In genomic region chr9:136951541-136952353, GRCh38 we compare ENCODE assay signal across 20 cellular contexts. TPM values are rescaled to one million over a fixed set of nuclear protein-coding genes. Genes with fewer than 3 reads are reported as not detected.
DNase-seq lines count a peak whose midpoint lies in the region; ATAC-seq and TF ChIP-seq lines count a peak whose summit lies in the region.
"Had no signal": no experiment of that assay in that cellular context is flagged by ENCODE, and none has a peak within 500 bp of the region (broad histone marks: within the 10 kb centered on the region; RNA-seq: fewer than 3 reads in every experiment).

Gene LCN12 (plus strand): TSS chr9:136952273. CDS start chr9:136952328, 55 bp downstream.

- no peak within 1 kb of the TSS for H2BK5ac ChIP-seq in mesendoderm (ENCODE audit: low read length)

- no peak within 1 kb of the TSS for H4K8ac ChIP-seq in mesendoderm (ENCODE audit: low read depth, low read length)

- no peaks in the 10 kb centered on the region for H3K9me3 ChIP-seq in CD4-positive, alpha-beta T cell (ENCODE audit: control insufficient read depth, low read length)
- H3K9me3 ChIP-seq in right atrium auricular region (no peaks in the 10 kb centered on the region), ovary (no peaks in the 10 kb centered on the region), esophagus squamous epithelium (no peaks in the 10 kb centered on the region), Karpas-422 (ENCODE audit: low read length) (no peaks in the 10 kb centered on the region)
- H3K9me3 ChIP-seq: SJSA1 had no signal

- no peak within 1 kb of the TSS for H2AK5ac ChIP-seq in mesendoderm (ENCODE audit: low read length)

- peak in 1 of 10 experiments; percentile 5 for DNase-seq in CD4-positive, alpha-beta T cell
- DNase-seq in right atrium auricular region (ENCODE audit: low spot score) = no peak
- DNase-seq in ovary = peak in 2 of 5 donors; percentile 52 to 56
- DNase-seq in esophagus squamous epithelium (lab: John Stamatoyannopoulos, UW) = no peak
- no peak for DNase-seq in mesendoderm
- no peak for DNase-seq in Karpas-422
- DNase-seq: activated CD4-positive, alpha-beta T cell treated with anti-CD3 and anti-CD28 coated beads for 48 hours; activated T-cell treated with anti-CD3 and anti-CD28 coated beads for 4 hours; endodermal cell; mammary epithelial cell; NCI-H1436; NCI-H345; T-helper 9 cell had no signal

- no peak within 1 kb of the TSS for H3K27ac ChIP-seq in CD4-positive, alpha-beta T cell (ENCODE audit: low read depth, low read length)
- H3K27ac ChIP-seq in right atrium auricular region = peak within 1 kb of the TSS; percentile 85 to 98
- peak within 1 kb of the TSS in 1 of 2 donors; percentile 77 for H3K27ac ChIP-seq in ovary
- no peak within 1 kb of the TSS for H3K27ac ChIP-seq in esophagus squamous epithelium
- no peak within 1 kb of the TSS for H3K27ac ChIP-seq in mesendoderm (ENCODE audit: low read depth, low read length)
- no peak within 1 kb of the TSS for H3K27ac ChIP-seq in Karpas-422 (ENCODE audit: low read length)
- H3K27ac ChIP-seq: KMS-11, SJSA1 had no signal

- intact Hi-C loops in CD4-positive, alpha-beta T cell (cut with DNase I, micrococcal nuclease) = loop anchor here in 1 of 2 experiments (2.0 to 10.0 kb wide), 3 partner anchors 41 to 827 kb away; partner anchors contain the start of genes ABCA2 and PAXX
- intact Hi-C loops in ovary (cut with DNase I) (loop anchor here in 1 of 4 donors (5.0 kb wide), 1 partner anchor 81 kb away; the partner anchor contains the start of gene FUT7), esophagus squamous epithelium (cut with DNase I) (no loop called here)

- no peaks in the 10 kb centered on the region for H4K20me1 ChIP-seq in Karpas-422 (ENCODE audit: insufficient read depth, low read depth, low read length)

- H3K27ac Mint-ChIP-seq in CD4-positive, alpha-beta T cell = peak within 1 kb of the TSS; percentile 86
- no peak within 1 kb of the TSS for H3K27ac Mint-ChIP-seq in activated T-helper 17 cell treated with anti-CD3 and anti-CD28 coated beads, Interleukin-2, amount 50 U/mL, for 72 hours

- H3K4me1 ChIP-seq in right atrium auricular region = peaks cover 0 to 60% of the 10 kb centered on the region in 2 donors
- peaks cover 7% of the 10 kb centered on the region for H3K4me1 ChIP-seq in ovary (ENCODE audit: insufficient read depth)
- H3K4me1 ChIP-seq in esophagus squamous epithelium = peaks cover 17 to 41% (median 23%) of the 10 kb centered on the region in 3 donors
- no peaks in the 10 kb centered on the region for H3K4me1 ChIP-seq in mesendoderm (ENCODE audit: control insufficient read depth, low read depth, low read length)
- H3K4me1 ChIP-seq in Karpas-422 (ENCODE audit: low read length) = peaks cover 17% of the 10 kb centered on the region

- no peaks in the 10 kb centered on the region for H3K79me1 ChIP-seq in mesendoderm (ENCODE audit: low read length)

- H3K9me3 Mint-ChIP-seq in CD4-positive, alpha-beta T cell = peaks cover 2% of the 10 kb centered on the region
- peaks cover 7% of the 10 kb centered on the region for H3K9me3 Mint-ChIP-seq in activated T-helper 17 cell treated with anti-CD3 and anti-CD28 coated beads, Interleukin-2, amount 50 U/mL, for 72 hours
- H3K9me3 Mint-ChIP-seq: endodermal cell had no signal

- no peak within 1 kb of the TSS for H2AFZ ChIP-seq in Karpas-422 (ENCODE audit: low read length)

- H3K79me2 ChIP-seq in mesendoderm (ENCODE audit: control insufficient read depth, insufficient read depth, low read length) = no peaks in the 10 kb centered on the region
- H3K79me2 ChIP-seq in Karpas-422 (ENCODE audit: low read length) = no peaks in the 10 kb centered on the region

- H3K36me3 Mint-ChIP-seq in CD4-positive, alpha-beta T cell (ENCODE audit: low read depth) = no peaks in the 10 kb centered on the region
- no peaks in the 10 kb centered on the region for H3K36me3 Mint-ChIP-seq in activated T-helper 17 cell treated with anti-CD3 and anti-CD28 coated beads, Interleukin-2, amount 50 U/mL, for 72 hours (ENCODE audit: low read depth)
- H3K36me3 Mint-ChIP-seq: activated naive CD4-positive, alpha-beta T cell treated with anti-CD3 and anti-CD28 coated beads, Interleukin-2, amount 50 U/mL, for 72 hours had no signal

- no peak within 1 kb of the TSS for H3K18ac ChIP-seq in mesendoderm (ENCODE audit: low read length)

- no peak for TF ChIP-seq CTCF in CD4-positive, alpha-beta T cell (IDR thresholded peaks at IDR 0.05)
- no peak for TF ChIP-seq CTCF in right atrium auricular region (IDR thresholded peaks at IDR 0.05)
- no peak for TF ChIP-seq CTCF in ovary (IDR thresholded peaks at IDR 0.05)
- no peak for TF ChIP-seq CTCF in esophagus squamous epithelium (IDR thresholded peaks at IDR 0.05)

- TF ChIP-seq POLR2A in ovary (IDR thresholded peaks at IDR 0.05) (no peak), esophagus squamous epithelium (IDR thresholded peaks at IDR 0.05) (no peak)

- H3K36me3 ChIP-seq in right atrium auricular region = no peaks in the 10 kb centered on the region
- H3K36me3 ChIP-seq in ovary = no peaks in the 10 kb centered on the region
- no peaks in the 10 kb centered on the region for H3K36me3 ChIP-seq in esophagus squamous epithelium
- no peaks in the 10 kb centered on the region for H3K36me3 ChIP-seq in mesendoderm (ENCODE audit: control insufficient read depth, insufficient read depth, low read length)
- H3K36me3 ChIP-seq in Karpas-422 (ENCODE audit: insufficient read depth, low read length) = no peaks in the 10 kb centered on the region
- H3K36me3 ChIP-seq: SJSA1 had no signal

- CTCF ChIA-PET in CD4-positive, alpha-beta T cell (lab: Charles Lee) = no interaction called here

- POLR2A ChIA-PET in CD4-positive, alpha-beta T cell (lab: Charles Lee) = interaction anchor here (1.0 to 2.3 kb wide), 3 partner anchors 8 to 84 kb away, joined by 3 to 9 read pairs (median 4); partner anchors contain the start of gene PAXX

- no peak for TF ChIP-seq EP300 in ovary (IDR thresholded peaks at IDR 0.05)

- no peak for ATAC-seq in CD4-positive, alpha-beta T cell (ENCODE audit: poor library complexity)
- ATAC-seq in activated T-helper 17 cell treated with anti-CD3 and anti-CD28 coated beads, Interleukin-2, amount 50 U/mL, for 72 hours (replicated peaks) = no peak
- no peak for ATAC-seq in GM18858 (IDR thresholded peaks at IDR 0.05; ENCODE audit: unreplicated experiment)
- ATAC-seq: activated naive CD4-positive, alpha-beta T cell treated with anti-CD3 and anti-CD28 coated beads, Interleukin-2, amount 50 U/mL, for 72 hours had no signal

- H3K4me3 ChIP-seq in right atrium auricular region (peak within 1 kb of the TSS in 1 of 2 donors; percentile 2), ovary (no peak within 1 kb of the TSS), esophagus squamous epithelium (no peak within 1 kb of the TSS), mesendoderm (ENCODE audit: low read length) (no peak within 1 kb of the TSS), Karpas-422 (ENCODE audit: low read length) (no peak within 1 kb of the TSS)
- H3K4me3 ChIP-seq: SJSA1 had no signal

- peaks cover 5% of the 10 kb centered on the region for H3K4me1 Mint-ChIP-seq in CD4-positive, alpha-beta T cell (ENCODE audit: low read depth)
- H3K4me1 Mint-ChIP-seq in activated T-helper 17 cell treated with anti-CD3 and anti-CD28 coated beads, Interleukin-2, amount 50 U/mL, for 72 hours = peaks cover 7% of the 10 kb centered on the region

- no peak within 1 kb of the TSS for H2BK15ac ChIP-seq in mesendoderm (replicated peaks; ENCODE audit: low read depth)

- no peaks in the 10 kb centered on the region for H3K27me3 Mint-ChIP-seq in CD4-positive, alpha-beta T cell
- H3K27me3 Mint-ChIP-seq in activated T-helper 17 cell treated with anti-CD3 and anti-CD28 coated beads, Interleukin-2, amount 50 U/mL, for 72 hours = no peaks in the 10 kb centered on the region
- H3K27me3 Mint-ChIP-seq: stimulated activated naive CD8-positive, alpha-beta T cell treated with anti-CD3 and anti-CD28 coated beads, Interleukin-15, Interleukin-2, amounts not matched to agents 100 ng/mL and 50 ng/mL, for 24 hours had no signal

- WGBS in ovary, 3 donors = 35 to 55% (median 47%) methylated on average over 13 to 14 of the region's 14 CpGs
- WGBS in esophagus squamous epithelium, 2 donors = 40 to 90% methylated on average over 1 to 3 of the region's 14 CpGs
- no CpG with 5 or more reads among the region's 14 CpGs for WGBS in mesendoderm (ENCODE audit: extremely low coverage, insufficient coverage, low lambda C conversion rate)

- H3K23ac ChIP-seq in mesendoderm (ENCODE audit: low read length) = no peak within 1 kb of the TSS

- H3K4ac ChIP-seq in mesendoderm (ENCODE audit: low read depth, low read length) = no peak within 1 kb of the TSS

- H3K9ac ChIP-seq in mesendoderm (ENCODE audit: low read length) = no peak within 1 kb of the TSS
- H3K9ac ChIP-seq in Karpas-422 (ENCODE audit: low read length) = no peak within 1 kb of the TSS
- H3K9ac ChIP-seq: KMS-11 had no signal

- H3K56ac ChIP-seq in mesendoderm (ENCODE audit: low read length) = no peak within 1 kb of the TSS

- no peaks in the 10 kb centered on the region for H3K9me2 ChIP-seq in Karpas-422 (replicated peaks; ENCODE audit: insufficient read depth, low read length)

- no peak within 1 kb of the TSS for H4K5ac ChIP-seq in mesendoderm (ENCODE audit: low read length)

- no peak within 1 kb of the TSS for H3K4me3 Mint-ChIP-seq in CD4-positive, alpha-beta T cell
- peak within 1 kb of the TSS; percentile 73 for H3K4me3 Mint-ChIP-seq in activated T-helper 17 cell treated with anti-CD3 and anti-CD28 coated beads, Interleukin-2, amount 50 U/mL, for 72 hours

- H2BK120ac ChIP-seq in mesendoderm (ENCODE audit: low read depth, low read length) = no peak within 1 kb of the TSS

- H3K4me2 ChIP-seq in mesendoderm (ENCODE audit: low read length) = no peak within 1 kb of the TSS
- H3K4me2 ChIP-seq in Karpas-422 (ENCODE audit: low read depth, low read length, poor library complexity, severe bottlenecking) = no peak within 1 kb of the TSS

- H3K27me3 ChIP-seq in CD4-positive, alpha-beta T cell (ENCODE audit: control insufficient read depth, insufficient read depth, low read length) = no peaks in the 10 kb centered on the region
- H3K27me3 ChIP-seq in right atrium auricular region (no peaks in the 10 kb centered on the region), ovary (no peaks in the 10 kb centered on the region), esophagus squamous epithelium (no peaks in the 10 kb centered on the region), mesendoderm (ENCODE audit: insufficient read depth, low read length, poor library complexity) (no peaks in the 10 kb centered on the region), Karpas-422 (ENCODE audit: low read length) (no peaks in the 10 kb centered on the region)
- H3K27me3 ChIP-seq: SJSA1 had no signal

RNA-seq across cellular contexts. Expression of gene LCN12, which starts in this region (rescaled TPM):
- total RNA-seq in CD4-positive, alpha-beta T cell = 1 to 10 TPM; 1.3 to 1.5 TPM
- 1 to 10 TPM in 1 of 2 donors, under 1 TPM in 1; 0.54 to 2.4 TPM for total RNA-seq in activated T-helper 17 cell treated with anti-CD3 and anti-CD28 coated beads, Interleukin-2, amount 50 U/mL, for 72 hours
- 10 to 100 TPM; 10.8 to 11.3 TPM for total RNA-seq in right atrium auricular region
- 10 to 100 TPM in 5 of 7 donors, 1 to 10 TPM in 2; 1.3 to 40.9 (median 19.2) TPM for total RNA-seq in ovary
- 1 to 10 TPM; 1.1 to 6.1 TPM for polyA plus RNA-seq in ovary
- not detected for total RNA-seq in esophagus squamous epithelium
- polyA plus RNA-seq in mesendoderm (2013, experiment 1 of 2) = 0.13 TPM
- polyA plus RNA-seq in mesendoderm (2013, experiment 2 of 2) = 0.10 TPM
- total RNA-seq in Karpas-422 (2014; rRNA removed; shearing (Covaris generic); ENCODE audit: low replicate concordance) = not detected in 2 replicates
- total RNA-seq: bronchial epithelial cell, SJSA1 had no signal

Comparison
In these comparisons a context has a peak if more than half of its experiments do, and no peak if none do; other contexts are left out.
1. H3K27ac ChIP-seq: peak in right atrium auricular region (2 of 2); none in CD4-positive, alpha-beta T cell (single experiment), esophagus squamous epithelium (0 of 4), mesendoderm (single experiment) and Karpas-422 (single experiment).